In genomic region chr12:24304285-24304684, GRCh38 we compare ENCODE assay signal across 37 cellular contexts.
A peak's percentile ranks its signal among the peaks of the same experiment; 100 is the strongest.
DNase-seq lines count a peak whose midpoint lies in the region; ATAC-seq, FAIRE-seq and TF ChIP-seq lines count a peak whose summit lies in the region.
"Had no signal": no experiment of that assay in that cellular context is flagged by ENCODE, and none has a peak within 500 bp of the region (broad histone marks: within the 10 kb centered on the region; RNA-seq: fewer than 3 reads in every experiment).

No MANE protein-coding gene starts in this region.

- H3K23me2 ChIP-seq in H1 (ENCODE audit: low read depth, low read length): no peaks in the 10 kb centered on the region

- H3K27ac Mint-ChIP-seq in endodermal cell: no peak overlapping the region
- H3K27ac Mint-ChIP-seq: B cell; CD14-positive monocyte; CD4-positive, alpha-beta memory T cell; CD4-positive, alpha-beta T cell; CD8-positive, alpha-beta T cell had no signal

- no peak for TF ChIP-seq RAD21 in H1 (IDR thresholded peaks at IDR 0.05 in 1 of 2, conservative IDR thresholded peaks at IDR 0.05 in 1 of 2; ENCODE audit: low read depth in 2 of 2, low read length in 2 of 2)
- TF ChIP-seq RAD21 in neural cell (conservative IDR thresholded peaks at IDR 0.05): no peak

- H3K27me3 ChIP-seq in A673 (replicated peaks; ENCODE audit: insufficient read depth, low read depth, low read length, poor library complexity) (no peaks in the 10 kb centered on the region), H1 (replicated peaks in 1 of 4; ENCODE audit: control insufficient read depth in 3 of 4, extremely low read depth in 1 of 4, insufficient read depth in 3 of 4, low read length in 3 of 4) (no peaks in the 10 kb centered on the region), endodermal cell (ENCODE audit: control insufficient read depth, insufficient read depth, low read length, poor library complexity, severe bottlenecking) (no peaks in the 10 kb centered on the region), neural cell (ENCODE audit: insufficient read depth, low read depth, low read length) (no peaks in the 10 kb centered on the region), suprapubic skin (no peaks in the 10 kb centered on the region)
- H3K27me3 ChIP-seq: BE2C; BLaER1; BLaER1 treated with 17β-estradiol and CSF1 and Interleukin-3, amounts not matched to agents 10 nM and 100 nM had no signal

- ATAC-seq in activated CD4-positive, CD25-positive, alpha-beta regulatory T cell treated with anti-CD3 and anti-CD28 coated beads, Interleukin-2, amount 50 U/mL, for 24 hours: no peak
- ATAC-seq: A549; CD8-positive, alpha-beta T cell had no signal

- H3K9me3 ChIP-seq in A673 (ENCODE audit: low read depth, low read length, poor library complexity, severe bottlenecking) (no peaks in the 10 kb centered on the region), H1 (ENCODE audit: insufficient read depth in 2 of 2, low read depth in 1 of 2, low read length in 1 of 2) (no peaks in the 10 kb centered on the region), endodermal cell (ENCODE audit: control insufficient read depth, low read length) (no peaks in the 10 kb centered on the region), neural cell (ENCODE audit: low read length) (no peaks in the 10 kb centered on the region), suprapubic skin (no peaks in the 10 kb centered on the region)
- H3K9me3 ChIP-seq: A549, BE2C, BLaER1, Caco-2 had no signal

- H3K79me2 ChIP-seq in H1 (ENCODE audit: control insufficient read depth in 1 of 2, insufficient read depth in 2 of 2, low read length in 2 of 2): no peaks in the 10 kb centered on the region
- H3K79me2 ChIP-seq in neural cell (replicated peaks; ENCODE audit: insufficient read depth, low read length): no peaks in the 10 kb centered on the region

- H2AFZ ChIP-seq in H1 (ENCODE audit: low read length) (no peak overlapping the region), neural cell (ENCODE audit: low read depth, low read length) (no peak overlapping the region)

- H3K18ac ChIP-seq in H1 (ENCODE audit: extremely low read depth, low read length): no peak overlapping the region

- H3K4me3 ChIP-seq in A673 (ENCODE audit: low read depth, low read length, poor library complexity, severe bottlenecking): no peak overlapping the region
- no peak overlapping the region for H3K4me3 ChIP-seq in H1 (ENCODE audit: extremely low read depth in 1 of 4, insufficient read depth in 2 of 4, low read depth in 3 of 4, low read length in 4 of 4)
- H3K4me3 ChIP-seq in endodermal cell (ENCODE audit: low read length): no peak overlapping the region
- no peak overlapping the region for H3K4me3 ChIP-seq in neural cell (ENCODE audit: low read length)
- no peak overlapping the region for H3K4me3 ChIP-seq in suprapubic skin
- H3K4me3 ChIP-seq: A549; BLaER1; BLaER1 treated with 17β-estradiol and CSF1 and Interleukin-3, amounts not matched to agents 10 nM and 100 nM had no signal

- CTCF ChIA-PET in A673 (lab: Charles Lee) (no interaction called here), H1 (lab: Charles Lee; ENCODE audit: partially characterized antibody) (no interaction called here)

- FAIRE-seq in H1 (lab: Jason Lieb, UNC): no peak
- FAIRE-seq: A204.1, A549, D721Med had no signal

- peaks cover 77% of the 10 kb centered on the region for H3K4me1 Mint-ChIP-seq in endodermal cell
- H3K4me1 Mint-ChIP-seq: CD14-positive monocyte; CD4-positive, alpha-beta memory T cell; CD4-positive, CD25-positive, alpha-beta regulatory T cell; CD8-positive, alpha-beta memory T cell had no signal

- intact Hi-C loops in A673 (cut with micrococcal nuclease; ENCODE audit: unreplicated experiment): loop anchor here (10.0 kb wide), 2 partner anchors 289 to 1099 kb away; no protein-coding TSS in a partner anchor

- BruUV-seq in A673 (replicated peaks; lab: Mats Ljungman, UMichigan): no TSS peak

- POLR2A ChIA-PET in A673 (lab: Charles Lee; ENCODE audit: low non-redundant PET) (interaction anchor here (0.6 kb wide), 1 partner anchor 368 kb away, joined by 3 read pairs; no protein-coding TSS in a partner anchor), H1 (lab: Charles Lee; ENCODE audit: partially characterized antibody) (no interaction called here)

- no peak overlapping the region for H3K4me3 Mint-ChIP-seq in endodermal cell
- H3K4me3 Mint-ChIP-seq: B cell; CD14-positive monocyte; CD4-positive, alpha-beta memory T cell; CD4-positive, alpha-beta T cell; CD4-positive, CD25-positive, alpha-beta regulatory T cell; CD8-positive, alpha-beta memory T cell; CD8-positive, alpha-beta T cell had no signal

- H3F3A ChIP-seq in neural cell (ENCODE audit: insufficient read depth, low read length, poor library complexity, severe bottlenecking): no peaks in the 10 kb centered on the region

- no peak overlapping the region for H2AK5ac ChIP-seq in H1 (ENCODE audit: low read depth, low read length)

- H2BK120ac ChIP-seq in H1 (replicated peaks; ENCODE audit: low read depth, low read length): no peak overlapping the region

- no peak overlapping the region for H2BK15ac ChIP-seq in H1 (ENCODE audit: low read length)

- H3K56ac ChIP-seq in H1 (replicated peaks; ENCODE audit: insufficient read length, low read depth, low read length): no peak overlapping the region

- no peak overlapping the region for H4K91ac ChIP-seq in H1 (replicated peaks; ENCODE audit: insufficient read length, low read length)

- H4K20me1 ChIP-seq in H1 (replicated peaks in 1 of 2; ENCODE audit: control insufficient read depth in 1 of 2, insufficient read depth in 2 of 2, low read length in 2 of 2): no peaks in the 10 kb centered on the region
- H4K20me1 ChIP-seq in neural cell (ENCODE audit: insufficient read depth): no peaks in the 10 kb centered on the region
- H4K20me1 ChIP-seq: BLaER1; BLaER1 treated with 17β-estradiol and CSF1 and Interleukin-3, amounts not matched to agents 10 nM and 100 nM had no signal

- no peak overlapping the region for H2BK12ac ChIP-seq in H1 (ENCODE audit: low read depth, low read length)

- H3K14ac ChIP-seq in H1 (ENCODE audit: insufficient read length): no peak overlapping the region

- peaks cover 51% of the 10 kb centered on the region for H3K4me1 ChIP-seq in A673 (ENCODE audit: insufficient read depth, low read length, poor library complexity, severe bottlenecking)
- peaks cover 0 to 10% (median 7%) of the 10 kb centered on the region in 4 experiments; a peak in 5 of 7 replicates for H3K4me1 ChIP-seq in H1 (replicated peaks in 1 of 4; ENCODE audit: control insufficient read depth in 3 of 4, insufficient read depth in 4 of 4, low read length in 3 of 4)
- peaks cover 12% of the 10 kb centered on the region for H3K4me1 ChIP-seq in endodermal cell (ENCODE audit: control insufficient read depth, insufficient read depth, low read length)
- H3K4me1 ChIP-seq in suprapubic skin: peaks cover 8% of the 10 kb centered on the region
- H3K4me1 ChIP-seq: A549, BE2C, Caco-2 had no signal

- no peaks in the 10 kb centered on the region for H3K9me3 Mint-ChIP-seq in endodermal cell
- H3K9me3 Mint-ChIP-seq: CD4-positive, alpha-beta T cell; CD8-positive, alpha-beta T cell had no signal

- peaks cover 3% of the 10 kb centered on the region for H3K36me3 Mint-ChIP-seq in endodermal cell (ENCODE audit: low read depth)
- H3K36me3 Mint-ChIP-seq: CD14-positive monocyte; CD4-positive, alpha-beta memory T cell; CD4-positive, CD25-positive, alpha-beta regulatory T cell; CD8-positive, alpha-beta memory T cell; CD8-positive, alpha-beta T cell had no signal

- H3K4me2 ChIP-seq in H1 (ENCODE audit: insufficient read depth in 1 of 2, low read depth in 2 of 2, low read length in 2 of 2) (no peak overlapping the region), neural cell (ENCODE audit: low read length) (no peak overlapping the region)
- H3K4me2 ChIP-seq: A549; BLaER1; BLaER1 treated with 17β-estradiol and CSF1 and Interleukin-3, amounts not matched to agents 10 nM and 100 nM had no signal

- WGBS in H1 (ENCODE audit: extremely low coverage in 1 of 2, insufficient coverage in 1 of 2, insufficient read length in 1 of 2, insufficient replicate concordance in 2 of 2, low coverage in 1 of 2, low lambda C conversion rate in 2 of 2, missing lambda C conversion rate in 1 of 2), 2 experiments: 94 to 100% methylated on average over 1 to 4 of the region's 4 CpGs
- WGBS in endodermal cell (ENCODE audit: insufficient coverage in 1 of 2, insufficient read length in 1 of 2), 2 experiments: 90 to 95% methylated on average over 4 of the region's 4 CpGs
- WGBS in suprapubic skin: 93% methylated on average over 4 of the region's 4 CpGs

- no peaks in the 10 kb centered on the region for H3K9me2 ChIP-seq in neural cell (ENCODE audit: insufficient read depth, low read length)

- H2BK5ac ChIP-seq in H1 (ENCODE audit: low read depth, low read length): 0 out of 2 replicates have a peak overlapping the region, but pooled peaks have one; percentile 6

- no peak for TF ChIP-seq CTCF in A673 (conservative IDR thresholded peaks at IDR 0.05; ENCODE audit: low read depth, low read length)
- TF ChIP-seq CTCF in H1 (IDR thresholded peaks at IDR 0.05; ENCODE audit: control extremely low read depth in 1 of 3, insufficient read depth in 1 of 3, low read depth in 1 of 3, low read length in 3 of 3): no peak
- peak; percentile 11 for TF ChIP-seq CTCF in endodermal cell (conservative IDR thresholded peaks at IDR 0.05)
- TF ChIP-seq CTCF in neural cell (IDR thresholded peaks at IDR 0.05; ENCODE audit: poor library complexity, severe bottlenecking): no peak
- TF ChIP-seq CTCF in suprapubic skin (IDR thresholded peaks at IDR 0.05): no peak

- no peak overlapping the region for H3K23ac ChIP-seq in H1 (ENCODE audit: insufficient read length)

- H4K8ac ChIP-seq in H1 (ENCODE audit: extremely low read depth, insufficient read depth, low read length): no peak overlapping the region

- no peak overlapping the region for H3K4ac ChIP-seq in H1 (replicated peaks; ENCODE audit: insufficient read length, low read depth, low read length)

- no peak for DNase-seq in A673 (ENCODE audit: low spot score)
- no peak for DNase-seq in H1 (ENCODE audit: low read depth in 1 of 2, low spot score in 2 of 2)
- no peak for DNase-seq in endodermal cell
- no peak for DNase-seq in NCI-H2081 treated with DMSO at 0.1 percent for 48 hours (lab: John Stamatoyannopoulos, UW)
- DNase-seq in pons (ENCODE audit: low spot score): no peak
- no peak for DNase-seq in suprapubic skin (ENCODE audit: low spot score in 2 of 2)
- DNase-seq: 8988T; ACHN; AML-193; BE2C; C1 segment of cervical spinal cord; Caco-2; Calu3; CD4-positive, alpha-beta memory T cell; CD4-positive, alpha-beta T cell; CD4-positive, CD25-positive, alpha-beta regulatory T cell; CD8-positive, alpha-beta memory T cell; CD8-positive, alpha-beta T cell; COR-L47; DMS 273 treated with DMSO at 0.1 percent for 48 hours; DMS153; DMS53; DMS79; DMS79 treated with DMSO at 0.1 percent for 48 hours; DND-41; EL had no signal

- TF ChIP-seq EP300 in H1 (IDR thresholded peaks at IDR 0.05; ENCODE audit: borderline replicate concordance in 1 of 2, low read depth in 2 of 2, low read length in 2 of 2): no peak
- TF ChIP-seq EP300 in neural cell (conservative IDR thresholded peaks at IDR 0.05; ENCODE audit: poor library complexity, severe bottlenecking): peak; percentile 89
- no peak for TF ChIP-seq EP300 in suprapubic skin (IDR thresholded peaks at IDR 0.05)

- no peak overlapping the region for H2BK20ac ChIP-seq in H1 (ENCODE audit: low read length)

- H3K36me3 ChIP-seq in A673 (ENCODE audit: insufficient read depth, low read length, poor library complexity, severe bottlenecking) (no peaks in the 10 kb centered on the region), H1 (ENCODE audit: control insufficient read depth in 2 of 4, insufficient read depth in 4 of 4, low read length in 3 of 4) (no peaks in the 10 kb centered on the region), endodermal cell (ENCODE audit: control insufficient read depth, insufficient read depth, low read length) (no peaks in the 10 kb centered on the region), neural cell (ENCODE audit: insufficient read depth, low read length) (no peaks in the 10 kb centered on the region), suprapubic skin (no peaks in the 10 kb centered on the region)
- H3K36me3 ChIP-seq: BE2C; BLaER1; BLaER1 treated with 17β-estradiol and CSF1 and Interleukin-3, amounts not matched to agents 10 nM and 100 nM had no signal

- H3K27ac ChIP-seq in A673 (ENCODE audit: low read depth, low read length, poor library complexity, severe bottlenecking) (peak overlapping the region; percentile 97), H1 (ENCODE audit: low read depth, low read length) (no peak overlapping the region), endodermal cell (ENCODE audit: low read depth, low read length) (no peak overlapping the region), neural cell (ENCODE audit: low read length) (peak overlapping the region; percentile 48), suprapubic skin (no peak overlapping the region)
- H3K27ac ChIP-seq: 22Rv1; A549; BLaER1; BLaER1 treated with 17β-estradiol and CSF1 and Interleukin-3, amounts not matched to agents 10 nM and 100 nM; C4-2B had no signal

- no peak overlapping the region for H3K9ac ChIP-seq in H1 (replicated peaks in 1 of 4; ENCODE audit: extremely low read depth in 1 of 4, low read depth in 3 of 4, low read length in 3 of 4)
- H3K9ac ChIP-seq in endodermal cell (ENCODE audit: extremely low read depth, low read length, poor library complexity, severe bottlenecking): no peak overlapping the region
- H3K9ac ChIP-seq in neural cell (ENCODE audit: low read length): no peak overlapping the region
- H3K9ac ChIP-seq: BLaER1; BLaER1 treated with 17β-estradiol and CSF1 and Interleukin-3, amounts not matched to agents 10 nM and 100 nM had no signal

- no peaks in the 10 kb centered on the region for H3K79me1 ChIP-seq in H1 (ENCODE audit: low read depth, low read length)

- TF ChIP-seq POLR2A in H1 (IDR thresholded peaks at IDR 0.05; ENCODE audit: control extremely low read depth in 1 of 2, low read depth in 2 of 2, low read length in 2 of 2) (no peak), suprapubic skin (IDR thresholded peaks at IDR 0.05) (no peak)

- no peak overlapping the region for H4K5ac ChIP-seq in H1 (ENCODE audit: insufficient read length, low read depth, low read length)

- no peaks in the 10 kb centered on the region for H3K27me3 Mint-ChIP-seq in endodermal cell (ENCODE audit: insufficient read depth)
- H3K27me3 Mint-ChIP-seq: B cell; CD4-positive, alpha-beta memory T cell; CD4-positive, alpha-beta T cell; CD4-positive, CD25-positive, alpha-beta regulatory T cell; CD8-positive, alpha-beta memory T cell had no signal

Comparison
In these comparisons a context has a peak if more than half of its experiments do, and no peak if none do; other contexts are left out.
1. H3K27ac ChIP-seq: peak in A673 (single experiment) and neural cell (single experiment); none in H1 (single experiment), endodermal cell (single experiment) and suprapubic skin (single experiment).